Comparison of ENCODE assay signal across 8 cellular contexts in genomic region chrX:40169193-40170086, GRCh38.
DNase-seq lines count a peak whose midpoint lies in the region; ATAC-seq and TF ChIP-seq lines count a peak whose summit lies in the region.

No MANE protein-coding gene starts in this region.

- H3K27me3 ChIP-seq in CD8-positive, alpha-beta T cell (ENCODE audit: insufficient read depth, low read length): no peaks in the 10 kb centered on the region
- H3K27me3 ChIP-seq in Loucy (ENCODE audit: insufficient read depth, low read length, poor library complexity, severe bottlenecking): no peaks in the 10 kb centered on the region
- H3K27me3 ChIP-seq in SU-DHL-6 (ENCODE audit: low read length): no peaks in the 10 kb centered on the region

- peak; percentile 22 for TF ChIP-seq CTCF in CD8-positive, alpha-beta T cell (IDR thresholded peaks at IDR 0.05)
- TF ChIP-seq CTCF in Loucy (conservative IDR thresholded peaks at IDR 0.05; ENCODE audit: low read length) (peak; percentile 55), SU-DHL-6 (IDR thresholded peaks at IDR 0.05; ENCODE audit: insufficient read depth, low read length, poor library complexity, severe bottlenecking) (peak; percentile 51)

- CTCF ChIA-PET in CD8-positive, alpha-beta T cell (lab: Charles Lee): interaction anchor here (0.9 to 1.9 kb wide), 4 partner anchors 8 to 98 kb away, joined by 3 to 6 read pairs (median 4); no protein-coding TSS in a partner anchor

- H3K9me2 ChIP-seq in Loucy (replicated peaks; ENCODE audit: low read depth, low read length): no peaks in the 10 kb centered on the region
- no peaks in the 10 kb centered on the region for H3K9me2 ChIP-seq in SU-DHL-6 (replicated peaks; ENCODE audit: insufficient read depth, low read length)

- H3K4me1 Mint-ChIP-seq in CD8-positive, alpha-beta T cell (ENCODE audit: low read depth): peaks cover 48% of the 10 kb centered on the region

- in situ Hi-C loops in G401 (cut with HindIII; ENCODE audit: low sequenced_read_pairs): no loop called here

- H3K9ac ChIP-seq in Loucy (ENCODE audit: low read depth, low read length, poor library complexity, severe bottlenecking) (peak overlapping the region; percentile 100), SU-DHL-6 (ENCODE audit: low read length) (peak overlapping the region; percentile 51)

- no peaks in the 10 kb centered on the region for H3K9me3 Mint-ChIP-seq in CD8-positive, alpha-beta T cell
- H3K9me3 Mint-ChIP-seq in activated naive CD4-positive, alpha-beta T cell treated with anti-CD3 and anti-CD28 coated beads, Interleukin-2, amount 50 U/mL, for 72 hours: no peaks in the 10 kb centered on the region

- peaks cover 49% of the 10 kb centered on the region for H3K4me1 ChIP-seq in CD8-positive, alpha-beta T cell (ENCODE audit: insufficient read depth, low read length)
- peaks cover 51% of the 10 kb centered on the region for H3K4me1 ChIP-seq in Loucy (ENCODE audit: insufficient read depth, low read length, poor library complexity, severe bottlenecking)

- ATAC-seq in CD8-positive, alpha-beta T cell: peak; percentile 66
- peak; percentile 44 for ATAC-seq in GM21447 (IDR thresholded peaks at IDR 0.05; ENCODE audit: unreplicated experiment)
- ATAC-seq in activated naive CD4-positive, alpha-beta T cell treated with anti-CD3 and anti-CD28 coated beads, Interleukin-2, amount 50 U/mL, for 72 hours: peak; percentile 60 to 76

- H3K9me3 ChIP-seq in CD8-positive, alpha-beta T cell (ENCODE audit: low read length): no peaks in the 10 kb centered on the region
- H3K9me3 ChIP-seq in Loucy (ENCODE audit: insufficient read depth, low read depth, low read length) (no peaks in the 10 kb centered on the region), SU-DHL-6 (ENCODE audit: insufficient read depth, low read length) (no peaks in the 10 kb centered on the region)

- POLR2A ChIA-PET in CD8-positive, alpha-beta T cell (lab: Charles Lee): interaction anchor here (0.6 to 11.8 kb wide), 9 partner anchors 14 to 439 kb away, joined by 3 to 106 read pairs (median 3); partner anchors contain the start of gene BCOR

- H3K4me3 ChIP-seq in CD8-positive, alpha-beta T cell (ENCODE audit: low read depth, low read length): peak overlapping the region; percentile 42
- peak overlapping the region; percentile 90 for H3K4me3 ChIP-seq in Loucy (ENCODE audit: low read length, poor library complexity, severe bottlenecking)
- H3K4me3 ChIP-seq in SU-DHL-6 (ENCODE audit: insufficient read depth, low read length, poor library complexity, severe bottlenecking): peak overlapping the region; percentile 26

- H4K20me1 ChIP-seq in Loucy (ENCODE audit: insufficient read depth, low read length, poor library complexity, severe bottlenecking) (no peaks in the 10 kb centered on the region), SU-DHL-6 (ENCODE audit: low read depth, low read length) (no peaks in the 10 kb centered on the region)

- H2AFZ ChIP-seq in Loucy (ENCODE audit: low read length) (no peak overlapping the region), SU-DHL-6 (ENCODE audit: low read depth, low read length, severe bottlenecking) (no peak overlapping the region)

- H3K4me2 ChIP-seq in Loucy (ENCODE audit: low read depth, low read length, poor library complexity, severe bottlenecking): peak overlapping the region; percentile 96
- H3K4me2 ChIP-seq in SU-DHL-6 (ENCODE audit: low read depth, low read length, poor library complexity, severe bottlenecking): peak overlapping the region; percentile 86

- peak overlapping the region; percentile 85 for H3K4me3 Mint-ChIP-seq in CD8-positive, alpha-beta T cell

- intact Hi-C loops in CD8-positive, alpha-beta T cell (cut with DNase I, micrococcal nuclease): loop anchor here (1.0 to 10.0 kb wide), 8 partner anchors 17 to 915 kb away; partner anchors contain the start of gene USP9X (in 1 of the 2)

- H3K79me2 ChIP-seq in Loucy (ENCODE audit: insufficient read depth, low read length) (peaks cover 78% of the 10 kb centered on the region), SU-DHL-6 (ENCODE audit: insufficient read depth, low read length) (no peaks in the 10 kb centered on the region)

- no peaks in the 10 kb centered on the region for H3K36me3 ChIP-seq in CD8-positive, alpha-beta T cell (ENCODE audit: insufficient read depth, low read length)
- H3K36me3 ChIP-seq in Loucy (ENCODE audit: insufficient read depth, low read length) (no peaks in the 10 kb centered on the region), SU-DHL-6 (ENCODE audit: low read length) (no peaks in the 10 kb centered on the region)

- H3F3A ChIP-seq in Loucy (ENCODE audit: low read depth) (no peaks in the 10 kb centered on the region), SU-DHL-6 (ENCODE audit: insufficient read depth) (peaks cover 15% of the 10 kb centered on the region; the same call in 1 of the 2 replicates)

- H3K27me3 Mint-ChIP-seq in CD8-positive, alpha-beta T cell (ENCODE audit: low read depth): no peaks in the 10 kb centered on the region

- peak overlapping the region; percentile 83 for H3K27ac ChIP-seq in CD8-positive, alpha-beta T cell (ENCODE audit: low read depth, low read length)
- peak overlapping the region; percentile 94 for H3K27ac ChIP-seq in SU-DHL-6 (ENCODE audit: low read depth, low read length)

- peak overlapping the region; percentile 96 for H3K27ac Mint-ChIP-seq in CD8-positive, alpha-beta T cell
- peak overlapping the region; percentile 93 to 100 for H3K27ac Mint-ChIP-seq in activated naive CD4-positive, alpha-beta T cell treated with anti-CD3 and anti-CD28 coated beads, Interleukin-2, amount 50 U/mL, for 72 hours

- no peaks in the 10 kb centered on the region for H3K36me3 Mint-ChIP-seq in CD8-positive, alpha-beta T cell
- peaks cover 8 to 20% of the 10 kb centered on the region in 2 donors for H3K36me3 Mint-ChIP-seq in activated naive CD4-positive, alpha-beta T cell treated with anti-CD3 and anti-CD28 coated beads, Interleukin-2, amount 50 U/mL, for 72 hours

- peak; percentile 62 to 84 (median 81) for DNase-seq in CD8-positive, alpha-beta T cell
- peak; percentile 67 to 76 for DNase-seq in activated naive CD4-positive, alpha-beta T cell treated with anti-CD3 and anti-CD28 coated beads, Interleukin-2, amount 50 U/mL, for 72 hours (ENCODE audit: low spot score in 2 of 2)
- peak; percentile 87 for DNase-seq in iris pigment epithelial cell (ENCODE audit: low read depth)
- DNase-seq in stimulated activated CD4-positive, alpha-beta T cell treated with anti-CD3 and anti-CD28 coated beads, Interleukin-4, amount 100 ng/mL, for 4 hours: peak; percentile 61 to 75
- DNase-seq in G401 (ENCODE audit: low spot score): no peak

Comparison
In these comparisons a context has a peak if more than half of its experiments do, and no peak if none do; other contexts are left out.
1. H3K4me3 ChIP-seq: peak in every context shown above with its lines; median percentile 90 in Loucy; 42 in CD8-positive, alpha-beta T cell; 26 in SU-DHL-6.